In the genomic region with DNA sequence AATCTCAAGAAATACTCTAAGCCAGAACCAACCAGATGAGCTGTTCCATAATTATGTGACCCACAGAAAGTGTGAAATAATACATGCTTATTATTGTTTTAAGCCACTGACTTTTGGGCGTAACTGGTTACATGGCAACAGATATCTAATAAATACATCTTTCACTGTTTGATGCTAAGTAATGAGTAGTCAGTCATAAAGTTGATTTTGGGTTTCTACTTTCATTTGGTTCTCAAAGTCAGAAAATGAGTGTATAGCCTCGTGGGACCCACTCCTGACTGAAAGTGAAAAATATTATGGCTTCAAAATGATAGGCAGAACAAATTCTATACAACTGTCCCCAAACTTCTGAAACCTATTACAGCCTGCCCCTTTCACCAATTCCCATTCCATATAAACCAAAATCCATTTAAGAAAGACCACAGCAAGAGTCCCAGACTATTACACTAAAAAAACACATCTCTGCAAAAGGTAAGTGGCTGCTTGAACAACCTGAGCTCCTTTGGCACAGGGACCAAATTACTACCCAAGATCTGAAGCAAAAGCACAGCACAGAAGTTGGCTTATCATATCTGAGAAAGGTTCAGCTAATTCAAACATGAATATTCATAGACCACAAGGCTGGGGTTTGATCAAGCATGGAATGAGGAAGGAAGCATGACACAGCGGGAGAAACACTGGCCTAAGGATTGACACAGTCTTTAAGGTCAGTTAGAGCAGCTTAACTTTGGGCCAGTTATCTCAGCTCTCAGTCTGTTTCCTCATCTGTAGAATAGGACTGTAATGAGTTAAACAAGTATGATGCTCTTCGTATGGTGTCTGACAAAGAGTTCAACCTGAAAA, we compare ENCODE assay signal across 8 cellular contexts.
DNase-seq lines count a peak whose midpoint lies in the region; ATAC-seq, FAIRE-seq and TF ChIP-seq lines count a peak whose summit lies in the region.

No MANE protein-coding gene starts in this region.

- WGBS in adrenal gland, 4 donors: 78 to 92% (median 87%) methylated on average over 4 of the region's 4 CpGs

- H3K27ac ChIP-seq in adrenal gland: no peak overlapping the region

- intact Hi-C loops in activated CD8-positive, alpha-beta T cell treated with anti-CD3 and anti-CD28 coated beads for 36 hours (cut with micrococcal nuclease): no loop called here
- intact Hi-C loops in adrenal gland (cut with DNase I): no loop called here

- DNase-seq in GM12892 (ENCODE audit: insufficient read length): no peak
- DNase-seq in glomerular visceral epithelial cell (ENCODE audit: extremely low spot score): peak; percentile 28
- DNase-seq in activated CD8-positive, alpha-beta T cell treated with anti-CD3 and anti-CD28 coated beads for 36 hours: no peak
- no peak for DNase-seq in adrenal gland
- DNase-seq in NCI-H345 treated with DMSO at 0.1 percent for 48 hours (lab: John Stamatoyannopoulos, UW; ENCODE audit: unreplicated experiment): no peak
- no peak for DNase-seq in epidermal melanocyte (ENCODE audit: insufficient read length, low spot score)

- no peak overlapping the region for H3K27ac Mint-ChIP-seq in activated CD8-positive, alpha-beta T cell treated with anti-CD3 and anti-CD28 coated beads for 36 hours

- TF ChIP-seq CTCF in activated CD8-positive, alpha-beta T cell treated with anti-CD3 and anti-CD28 coated beads for 36 hours (IDR thresholded peaks at IDR 0.05): no peak
- TF ChIP-seq CTCF in adrenal gland (IDR thresholded peaks at IDR 0.05): no peak

- no peaks in the 10 kb centered on the region for H3K36me3 Mint-ChIP-seq in activated CD8-positive, alpha-beta T cell treated with anti-CD3 and anti-CD28 coated beads for 36 hours (ENCODE audit: low read depth)

- H3K27me3 Mint-ChIP-seq in activated CD8-positive, alpha-beta T cell treated with anti-CD3 and anti-CD28 coated beads for 36 hours: peaks cover 2% of the 10 kb centered on the region

- POLR2A ChIA-PET in activated CD8-positive, alpha-beta T cell treated with anti-CD3 and anti-CD28 coated beads for 36 hours (lab: Charles Lee): no interaction called here

- ATAC-seq in GM21529 (IDR thresholded peaks at IDR 0.05; ENCODE audit: unreplicated experiment): peak; percentile 59
- ATAC-seq in HG03575 (IDR thresholded peaks at IDR 0.05; ENCODE audit: extremely low read depth, insufficient number of reproducible peaks, low FRiP score, unreplicated experiment): peak; percentile 35
- ATAC-seq in activated CD8-positive, alpha-beta T cell treated with anti-CD3 and anti-CD28 coated beads for 36 hours: no peak

- CTCF ChIA-PET in activated CD8-positive, alpha-beta T cell treated with anti-CD3 and anti-CD28 coated beads for 36 hours (lab: Charles Lee): no interaction called here

- no peak overlapping the region for H3K4me3 Mint-ChIP-seq in activated CD8-positive, alpha-beta T cell treated with anti-CD3 and anti-CD28 coated beads for 36 hours

- no peaks in the 10 kb centered on the region for H3K27me3 ChIP-seq in adrenal gland

- FAIRE-seq in GM12892 (lab: Jason Lieb, UNC): peak; percentile 94

- peaks cover 6% of the 10 kb centered on the region for H3K4me1 Mint-ChIP-seq in activated CD8-positive, alpha-beta T cell treated with anti-CD3 and anti-CD28 coated beads for 36 hours (ENCODE audit: low read depth)

- no peaks in the 10 kb centered on the region for H3K36me3 ChIP-seq in adrenal gland (replicated peaks in 1 of 2)

- H3K9me3 ChIP-seq in adrenal gland (replicated peaks in 1 of 3): no peaks in the 10 kb centered on the region

- H3K9me3 Mint-ChIP-seq in activated CD8-positive, alpha-beta T cell treated with anti-CD3 and anti-CD28 coated beads for 36 hours: peaks cover 2% of the 10 kb centered on the region

- TF ChIP-seq POLR2A in GM12892 (IDR thresholded peaks at IDR 0.05; ENCODE audit: low read depth, low read length) (no peak), adrenal gland (IDR thresholded peaks at IDR 0.05) (no peak)

- no peaks in the 10 kb centered on the region for H3K4me1 ChIP-seq in adrenal gland (replicated peaks in 1 of 2)

- no peak overlapping the region for H3K4me3 ChIP-seq in adrenal gland
